In the genomic region with DNA sequence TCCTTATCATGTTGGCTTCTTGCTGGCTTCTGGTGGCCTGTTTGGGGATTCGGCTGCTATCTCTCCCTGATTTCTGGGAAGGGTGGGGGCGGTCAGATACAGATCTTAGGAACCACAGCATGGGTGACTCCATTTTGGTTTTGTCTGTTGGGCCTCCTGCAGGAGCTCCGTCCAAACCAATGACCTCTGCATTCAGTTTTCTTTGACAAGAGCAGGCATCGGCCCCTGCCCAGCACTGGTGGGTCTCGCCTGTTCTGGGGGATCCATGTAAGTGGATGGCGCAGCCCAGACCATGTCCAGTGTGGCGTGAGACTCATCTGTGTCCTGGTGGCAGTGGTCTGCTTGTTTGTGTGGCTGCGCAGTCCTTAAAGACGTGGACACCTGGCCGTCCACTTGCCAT, we compare ENCODE assay signal across 1 cellular context.
TF ChIP-seq lines count a peak whose summit lies in the region.

No MANE protein-coding gene starts in this region.

TF ChIP-seq in K562, 482 proteins besides CTCF, POLR2A, EP300 and RAD21 (continued from another document):
- TF ChIP-seq ZNF124 (CRISPR knock-in tag; IDR thresholded peaks at IDR 0.05) (no peak), ATF3 (IDR thresholded peaks at IDR 0.05) (no peak), ATF3 (CRISPR knock-in tag; conservative IDR thresholded peaks at IDR 0.05) (no peak), ZBTB11 (CRISPR knock-in tag; IDR thresholded peaks at IDR 0.05) (peak in 1 of 3 experiments; percentile 26; a peak in 1 of 6 replicates), SRSF1 (IDR thresholded peaks at IDR 0.05; ENCODE audit: low read depth, low read length) (no peak), TAF9B (IDR thresholded peaks at IDR 0.05; ENCODE audit: partially characterized antibody) (no peak), ZNF354B (CRISPR knock-in tag; IDR thresholded peaks at IDR 0.05) (peak; percentile 83), PHTF2 (CRISPR knock-in tag; IDR thresholded peaks at IDR 0.05) (peak; percentile 56; the same call in 1 of the 2 replicates), ZNF766 (CRISPR knock-in tag; conservative IDR thresholded peaks at IDR 0.05) (peak; percentile 93), GTF2A2 (tag; IDR thresholded peaks at IDR 0.05) (0 out of 2 replicates have a peak, but pooled peaks have one; percentile 37), ZNF707 (CRISPR knock-in tag; conservative IDR thresholded peaks at IDR 0.05) (peak; percentile 61; the same call in 1 of the 2 replicates), ZNF449 (CRISPR knock-in tag; IDR thresholded peaks at IDR 0.05) (peak; percentile 96), SMAD3 (CRISPR knock-in tag; conservative IDR thresholded peaks at IDR 0.05) (peak; percentile 91)
- TF ChIP-seq, protein P1, sequence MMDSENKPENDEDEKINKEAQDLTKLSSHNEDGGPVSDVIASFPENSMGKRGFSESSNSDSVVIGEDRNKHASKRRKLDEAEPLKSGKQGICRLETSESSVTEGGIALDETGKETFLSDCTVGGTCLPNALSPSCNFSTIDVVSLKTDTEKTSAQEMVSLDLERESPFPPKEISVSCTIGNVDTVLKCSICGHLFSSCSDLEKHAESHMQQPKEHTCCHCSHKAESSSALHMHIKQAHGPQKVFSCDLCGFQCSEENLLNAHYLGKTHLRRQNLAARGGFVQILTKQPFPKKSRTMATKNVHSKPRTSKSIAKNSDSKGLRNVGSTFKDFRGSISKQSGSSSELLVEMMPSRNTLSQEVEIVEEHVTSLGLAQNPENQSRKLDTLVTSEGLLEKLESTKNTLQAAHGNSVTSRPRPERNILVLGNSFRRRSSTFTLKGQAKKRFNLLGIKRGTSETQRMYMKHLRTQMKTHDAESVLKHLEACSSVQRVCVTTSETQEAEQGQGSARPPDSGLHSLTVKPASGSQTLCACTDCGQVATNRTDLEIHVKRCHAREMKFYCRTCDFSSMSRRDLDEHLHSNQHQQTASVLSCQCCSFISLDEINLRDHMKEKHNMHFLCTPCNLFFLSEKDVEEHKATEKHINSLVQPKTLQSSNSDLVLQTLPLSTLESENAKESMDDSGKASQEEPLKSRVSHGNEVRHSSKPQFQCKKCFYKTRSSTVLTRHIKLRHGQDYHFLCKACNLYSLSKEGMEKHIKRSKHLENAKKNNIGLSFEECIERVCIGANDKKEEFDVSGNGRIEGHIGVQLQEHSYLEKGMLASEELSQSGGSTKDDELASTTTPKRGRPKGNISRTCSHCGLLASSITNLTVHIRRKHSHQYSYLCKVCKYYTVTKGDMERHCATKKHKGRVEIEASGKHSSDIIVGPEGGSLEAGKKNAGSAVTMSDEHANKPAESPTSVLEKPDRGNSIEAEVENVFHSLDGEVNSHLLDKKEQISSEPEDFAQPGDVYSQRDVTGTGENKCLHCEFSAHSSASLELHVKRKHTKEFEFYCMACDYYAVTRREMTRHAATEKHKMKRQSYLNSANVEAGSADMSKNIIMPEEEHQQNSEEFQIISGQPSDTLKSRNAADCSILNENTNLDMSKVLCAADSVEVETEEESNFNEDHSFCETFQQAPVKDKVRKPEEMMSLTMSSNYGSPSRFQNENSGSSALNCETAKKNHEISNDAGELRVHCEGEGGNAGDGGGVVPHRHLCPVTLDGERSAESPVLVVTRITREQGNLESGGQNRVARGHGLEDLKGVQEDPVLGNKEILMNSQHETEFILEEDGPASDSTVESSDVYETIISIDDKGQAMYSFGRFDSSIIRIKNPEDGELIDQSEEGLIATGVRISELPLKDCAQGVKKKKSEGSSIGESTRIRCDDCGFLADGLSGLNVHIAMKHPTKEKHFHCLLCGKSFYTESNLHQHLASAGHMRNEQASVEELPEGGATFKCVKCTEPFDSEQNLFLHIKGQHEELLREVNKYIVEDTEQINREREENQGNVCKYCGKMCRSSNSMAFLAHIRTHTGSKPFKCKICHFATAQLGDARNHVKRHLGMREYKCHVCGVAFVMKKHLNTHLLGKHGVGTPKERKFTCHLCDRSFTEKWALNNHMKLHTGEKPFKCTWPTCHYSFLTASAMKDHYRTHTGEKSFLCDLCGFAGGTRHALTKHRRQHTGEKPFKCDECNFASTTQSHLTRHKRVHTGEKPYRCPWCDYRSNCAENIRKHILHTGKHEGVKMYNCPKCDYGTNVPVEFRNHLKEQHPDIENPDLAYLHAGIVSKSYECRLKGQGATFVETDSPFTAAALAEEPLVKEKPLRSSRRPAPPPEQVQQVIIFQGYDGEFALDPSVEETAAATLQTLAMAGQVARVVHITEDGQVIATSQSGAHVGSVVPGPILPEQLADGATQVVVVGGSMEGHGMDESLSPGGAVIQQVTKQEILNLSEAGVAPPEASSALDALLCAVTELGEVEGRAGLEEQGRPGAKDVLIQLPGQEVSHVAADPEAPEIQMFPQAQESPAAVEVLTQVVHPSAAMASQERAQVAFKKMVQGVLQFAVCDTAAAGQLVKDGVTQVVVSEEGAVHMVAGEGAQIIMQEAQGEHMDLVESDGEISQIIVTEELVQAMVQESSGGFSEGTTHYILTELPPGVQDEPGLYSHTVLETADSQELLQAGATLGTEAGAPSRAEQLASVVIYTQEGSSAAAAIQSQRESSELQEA (IDR thresholded peaks at IDR 0.05; ENCODE audit: low read depth): no peak
